Comparison of ENCODE assay signal across 8 cellular contexts in the genomic region with DNA sequence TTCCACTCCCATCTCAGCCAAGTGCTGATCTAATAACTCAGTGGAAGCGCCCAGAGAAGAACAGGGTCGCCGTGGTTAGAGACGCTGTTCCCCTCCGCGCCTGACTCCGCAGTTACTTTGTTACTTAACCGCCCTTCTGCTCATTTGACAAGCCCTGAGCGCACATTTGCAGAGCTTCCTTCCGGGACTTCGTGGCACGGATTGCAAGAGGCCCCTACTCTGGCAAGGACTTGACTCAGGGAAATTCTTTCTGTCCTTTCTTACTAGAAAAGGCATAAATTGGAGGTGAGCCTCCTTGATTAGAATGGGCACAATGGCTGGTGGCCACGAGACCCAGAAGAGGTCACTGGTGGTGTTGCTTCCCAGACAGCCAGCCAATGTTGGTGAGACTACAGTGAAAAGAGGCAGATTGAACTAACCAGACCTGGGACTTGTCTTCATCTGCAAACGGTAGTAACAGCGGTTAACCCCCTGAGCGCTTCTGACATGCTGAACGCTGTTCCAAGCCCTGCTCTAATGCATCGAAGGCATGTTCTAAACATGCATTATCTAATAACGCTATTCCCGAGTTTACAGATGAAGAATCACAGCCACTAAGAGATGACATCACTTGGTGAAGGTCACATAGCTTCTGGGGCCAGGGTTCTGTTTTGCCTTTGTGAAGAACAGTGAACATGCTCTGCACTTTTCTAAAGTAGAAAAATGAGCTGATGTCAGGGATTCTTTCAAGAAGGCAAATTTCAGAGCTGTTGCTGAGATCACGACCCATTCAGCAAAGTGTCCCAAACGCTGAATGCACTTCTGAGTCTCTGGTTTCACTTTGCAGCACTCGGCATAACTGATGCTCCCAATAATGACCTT.
DNase-seq lines count a peak whose midpoint lies in the region.

No MANE protein-coding gene starts in this region.

- DNase-seq in AML-193 (lab: John Stamatoyannopoulos, UW) = peak; percentile 94
- DNase-seq in NOMO-1 treated with DMSO at 0.1 percent for 48 hours (lab: John Stamatoyannopoulos, UW; ENCODE audit: unreplicated experiment) = peak; percentile 96
- peak; percentile 80 for DNase-seq in activated effector memory CD4-positive, alpha-beta T cell treated with anti-CD3 and anti-CD28 coated beads, Interleukin-2, amount 50 U/mL, for 16 hours
- peak; percentile 44 for DNase-seq in left kidney (ENCODE audit: low read depth, low spot score)
- DNase-seq in stimulated activated CD8-positive, alpha-beta memory T cell treated with anti-CD3 and anti-CD28 coated beads, Interleukin-15, amount 100 ng/mL, for 24 hours (ENCODE audit: low read depth) = peak; percentile 6
- DNase-seq in NCI-H2227 (lab: John Stamatoyannopoulos, UW; ENCODE audit: unreplicated experiment) = no peak
- no peak for DNase-seq in ecto neural progenitor cell (ENCODE audit: low spot score)
- DNase-seq in putamen (ENCODE audit: low spot score) = no peak

Comparison
In these comparisons a context has a peak if more than half of its experiments do, and no peak if none do; other contexts are left out.
1. DNase-seq: peak in AML-193 (2 of 2), NOMO-1 treated with DMSO at 0.1 percent for 48 hours (single experiment), activated effector memory CD4-positive, alpha-beta T cell treated with anti-CD3 and anti-CD28 coated beads, Interleukin-2, amount 50 U/mL, for 16 hours (single experiment), left kidney (single experiment) and stimulated activated CD8-positive, alpha-beta memory T cell treated with anti-CD3 and anti-CD28 coated beads, Interleukin-15, amount 100 ng/mL, for 24 hours (single experiment); none in NCI-H2227 (single experiment), ecto neural progenitor cell (single experiment) and putamen (single experiment).